ENCODE assay signal across 1 cellular context in the genomic region with DNA sequence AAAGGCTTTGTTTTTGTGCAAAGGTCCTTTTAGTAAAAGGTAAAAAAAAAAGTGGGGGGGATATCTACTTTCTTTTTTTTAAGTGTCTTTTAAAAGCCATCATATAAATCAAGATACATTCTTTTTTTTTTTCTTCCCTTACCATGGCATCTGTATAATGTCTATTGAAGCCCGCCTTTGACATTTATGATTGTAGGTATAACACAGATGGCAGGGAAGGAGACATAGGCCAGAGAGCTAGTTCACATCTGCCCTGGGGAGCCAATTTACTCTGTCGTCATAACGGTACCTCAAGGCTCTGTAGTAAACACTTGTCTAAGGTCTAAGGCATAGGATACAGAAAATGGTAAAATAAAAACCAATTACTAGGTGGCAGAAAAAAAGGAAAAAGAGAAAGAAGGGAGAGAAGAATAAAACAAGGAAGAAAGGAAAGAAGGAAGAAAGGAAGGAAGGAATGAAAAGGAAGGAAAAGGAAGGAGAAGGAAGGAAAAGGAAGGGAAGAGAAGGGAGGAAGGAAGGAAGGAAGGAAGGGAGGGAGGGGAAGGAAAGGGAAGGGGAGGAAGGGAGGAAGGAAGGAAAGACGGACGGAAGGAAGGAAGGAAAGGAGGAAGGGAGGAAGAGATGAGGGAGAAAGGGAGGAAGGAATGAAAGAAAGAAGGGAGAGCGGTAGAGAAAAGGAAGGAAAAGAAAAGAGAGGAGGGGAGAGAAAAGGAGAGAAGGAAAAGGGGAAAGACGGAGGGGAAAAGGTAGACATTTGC.
TF ChIP-seq lines count a peak whose summit lies in the region.

No MANE protein-coding gene starts in this region.

TF ChIP-seq in HepG2, 621 proteins besides CTCF, POLR2A, EP300 and RAD21 (continued from another document):
- TF ChIP-seq ZBTB40 (IDR thresholded peaks at IDR 0.05) (0 out of 2 replicates have a peak, but pooled peaks have one; percentile 2), ZBTB40 (CRISPR knock-in tag; IDR thresholded peaks at IDR 0.05) (no peak), PHB2 (IDR thresholded peaks at IDR 0.05; ENCODE audit: partially characterized antibody) (peak; percentile 72)
